Comparison of ENCODE assay signal across 1 cellular context in genomic region chr12:113965951-113966797, GRCh38.
A peak's percentile ranks its signal among the peaks of the same experiment; 100 is the strongest.
TF ChIP-seq lines count a peak whose summit lies in the region.

Gene RBM19 (minus strand): TSS chr12:113966325. CDS start chr12:113966227, 98 bp downstream.

TF ChIP-seq in K562, 482 proteins besides CTCF, POLR2A, EP300 and RAD21 (continued from another document):
- TF ChIP-seq, protein P1, sequence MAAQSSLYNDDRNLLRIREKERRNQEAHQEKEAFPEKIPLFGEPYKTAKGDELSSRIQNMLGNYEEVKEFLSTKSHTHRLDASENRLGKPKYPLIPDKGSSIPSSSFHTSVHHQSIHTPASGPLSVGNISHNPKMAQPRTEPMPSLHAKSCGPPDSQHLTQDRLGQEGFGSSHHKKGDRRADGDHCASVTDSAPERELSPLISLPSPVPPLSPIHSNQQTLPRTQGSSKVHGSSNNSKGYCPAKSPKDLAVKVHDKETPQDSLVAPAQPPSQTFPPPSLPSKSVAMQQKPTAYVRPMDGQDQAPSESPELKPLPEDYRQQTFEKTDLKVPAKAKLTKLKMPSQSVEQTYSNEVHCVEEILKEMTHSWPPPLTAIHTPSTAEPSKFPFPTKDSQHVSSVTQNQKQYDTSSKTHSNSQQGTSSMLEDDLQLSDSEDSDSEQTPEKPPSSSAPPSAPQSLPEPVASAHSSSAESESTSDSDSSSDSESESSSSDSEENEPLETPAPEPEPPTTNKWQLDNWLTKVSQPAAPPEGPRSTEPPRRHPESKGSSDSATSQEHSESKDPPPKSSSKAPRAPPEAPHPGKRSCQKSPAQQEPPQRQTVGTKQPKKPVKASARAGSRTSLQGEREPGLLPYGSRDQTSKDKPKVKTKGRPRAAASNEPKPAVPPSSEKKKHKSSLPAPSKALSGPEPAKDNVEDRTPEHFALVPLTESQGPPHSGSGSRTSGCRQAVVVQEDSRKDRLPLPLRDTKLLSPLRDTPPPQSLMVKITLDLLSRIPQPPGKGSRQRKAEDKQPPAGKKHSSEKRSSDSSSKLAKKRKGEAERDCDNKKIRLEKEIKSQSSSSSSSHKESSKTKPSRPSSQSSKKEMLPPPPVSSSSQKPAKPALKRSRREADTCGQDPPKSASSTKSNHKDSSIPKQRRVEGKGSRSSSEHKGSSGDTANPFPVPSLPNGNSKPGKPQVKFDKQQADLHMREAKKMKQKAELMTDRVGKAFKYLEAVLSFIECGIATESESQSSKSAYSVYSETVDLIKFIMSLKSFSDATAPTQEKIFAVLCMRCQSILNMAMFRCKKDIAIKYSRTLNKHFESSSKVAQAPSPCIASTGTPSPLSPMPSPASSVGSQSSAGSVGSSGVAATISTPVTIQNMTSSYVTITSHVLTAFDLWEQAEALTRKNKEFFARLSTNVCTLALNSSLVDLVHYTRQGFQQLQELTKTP (IDR thresholded peaks at IDR 0.05; ENCODE audit: low read depth in 1 of 2, partially characterized antibody in 2 of 2), result peak in 1 of 2 experiments; percentile 81
- no peak for TF ChIP-seq ZNF511 (CRISPR knock-in tag; IDR thresholded peaks at IDR 0.05)
- TF ChIP-seq NFRKB (IDR thresholded peaks at IDR 0.05; ENCODE audit: low read depth), result no peak; the same call in 1 of the 2 replicates
- peak; percentile 80 for TF ChIP-seq MEIS2 (IDR thresholded peaks at IDR 0.05; ENCODE audit: partially characterized antibody)
- TF ChIP-seq ESRRA (IDR thresholded peaks at IDR 0.05; ENCODE audit: borderline replicate concordance, low read depth), result peak; percentile 55; the same call in 1 of the 2 replicates
- TF ChIP-seq CTCFL (IDR thresholded peaks at IDR 0.05; ENCODE audit: borderline replicate concordance, insufficient read depth, low read depth, low read length, poor library complexity, severe bottlenecking), result peak; percentile 90
- peak; percentile 59; the same call in 1 of the 2 replicates for TF ChIP-seq MYNN (IDR thresholded peaks at IDR 0.05)
- no peak for TF ChIP-seq MYNN (CRISPR knock-in tag; IDR thresholded peaks at IDR 0.05)
- peak; percentile 40 to 61; a peak in 1 of 4 replicates for TF ChIP-seq TEAD1 (CRISPR knock-in tag; IDR thresholded peaks at IDR 0.05)
- TF ChIP-seq SP1 (CRISPR knock-in tag; IDR thresholded peaks at IDR 0.05), result peak; percentile 80
- no peak for TF ChIP-seq FOXA3 (CRISPR knock-in tag; conservative IDR thresholded peaks at IDR 0.05 in 1 of 2, IDR thresholded peaks at IDR 0.05 in 1 of 2)
- no peak for TF ChIP-seq E2F3 (CRISPR knock-in tag; IDR thresholded peaks at IDR 0.05)
- TF ChIP-seq L3MBTL2 (IDR thresholded peaks at IDR 0.05), result peak; percentile 86
- peak; percentile 91 for TF ChIP-seq RBFOX2 (IDR thresholded peaks at IDR 0.05; ENCODE audit: low read depth, low read length)
- TF ChIP-seq SIX5 (IDR thresholded peaks at IDR 0.05; ENCODE audit: borderline replicate concordance in 1 of 2, insufficient read depth in 1 of 2, low read depth in 1 of 2, low read length in 2 of 2), result no peak
- no peak for TF ChIP-seq ZBTB17 (CRISPR knock-in tag; IDR thresholded peaks at IDR 0.05)
- TF ChIP-seq SUPT5H (IDR thresholded peaks at IDR 0.05), result peak; percentile 62
- TF ChIP-seq, protein P2, sequence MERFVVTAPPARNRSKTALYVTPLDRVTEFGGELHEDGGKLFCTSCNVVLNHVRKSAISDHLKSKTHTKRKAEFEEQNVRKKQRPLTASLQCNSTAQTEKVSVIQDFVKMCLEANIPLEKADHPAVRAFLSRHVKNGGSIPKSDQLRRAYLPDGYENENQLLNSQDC (CRISPR knock-in tag; IDR thresholded peaks at IDR 0.05), result no peak
- TF ChIP-seq POLR2H (tag; IDR thresholded peaks at IDR 0.05; ENCODE audit: low read depth), result peak; percentile 71
- TF ChIP-seq ZNF639 (CRISPR knock-in tag; conservative IDR thresholded peaks at IDR 0.05 in 1 of 2, IDR thresholded peaks at IDR 0.05 in 1 of 2), result peak in 1 of 2 experiments; percentile 63; a peak in 2 of 4 replicates
- peak; percentile 81 for TF ChIP-seq CBFA2T2 (conservative IDR thresholded peaks at IDR 0.05)
- peak; percentile 96 for TF ChIP-seq RAD51 (IDR thresholded peaks at IDR 0.05; ENCODE audit: borderline replicate concordance, low read depth)
- TF ChIP-seq MTA1 (IDR thresholded peaks at IDR 0.05; ENCODE audit: borderline replicate concordance), result no peak
- TF ChIP-seq CREM (IDR thresholded peaks at IDR 0.05; ENCODE audit: low read depth), result peak; percentile 85
- peak; percentile 9; the same call in 1 of the 2 replicates for TF ChIP-seq LCOR (CRISPR knock-in tag; IDR thresholded peaks at IDR 0.05)
- TF ChIP-seq POLR2B (IDR thresholded peaks at IDR 0.05; ENCODE audit: low read depth, partially characterized antibody), result peak; percentile 43
- peak; percentile 99 to 100 for TF ChIP-seq SIN3A (IDR thresholded peaks at IDR 0.05; ENCODE audit: borderline replicate concordance in 2 of 2, control insufficient read depth in 1 of 2, low read depth in 2 of 2, low read length in 2 of 2)
- TF ChIP-seq ZNF121 (CRISPR knock-in tag; conservative IDR thresholded peaks at IDR 0.05), result peak; percentile 48
- no peak for TF ChIP-seq NFIX (CRISPR knock-in tag; IDR thresholded peaks at IDR 0.05; ENCODE audit: low read depth)
- TF ChIP-seq KDM4B (IDR thresholded peaks at IDR 0.05; ENCODE audit: borderline replicate concordance in 2 of 2, low read depth in 1 of 2), result peak in 1 of 2 experiments; percentile 80; a peak in 1 of 4 replicates
- TF ChIP-seq E2F8 (IDR thresholded peaks at IDR 0.05; ENCODE audit: low read depth, partially characterized antibody), result peak; percentile 75
- TF ChIP-seq FOXK2 (conservative IDR thresholded peaks at IDR 0.05 in 1 of 2, IDR thresholded peaks at IDR 0.05 in 1 of 2; ENCODE audit: low read depth in 2 of 2), result peak; percentile 87 to 93
- TF ChIP-seq JUN (IDR thresholded peaks at IDR 0.05; ENCODE audit: borderline replicate concordance, low read depth, low read length), result peak; percentile 90; the same call in 1 of the 2 replicates
- TF ChIP-seq JUN (CRISPR knock-in tag; IDR thresholded peaks at IDR 0.05; ENCODE audit: borderline replicate concordance), result no peak
- TF ChIP-seq, protein P3, sequence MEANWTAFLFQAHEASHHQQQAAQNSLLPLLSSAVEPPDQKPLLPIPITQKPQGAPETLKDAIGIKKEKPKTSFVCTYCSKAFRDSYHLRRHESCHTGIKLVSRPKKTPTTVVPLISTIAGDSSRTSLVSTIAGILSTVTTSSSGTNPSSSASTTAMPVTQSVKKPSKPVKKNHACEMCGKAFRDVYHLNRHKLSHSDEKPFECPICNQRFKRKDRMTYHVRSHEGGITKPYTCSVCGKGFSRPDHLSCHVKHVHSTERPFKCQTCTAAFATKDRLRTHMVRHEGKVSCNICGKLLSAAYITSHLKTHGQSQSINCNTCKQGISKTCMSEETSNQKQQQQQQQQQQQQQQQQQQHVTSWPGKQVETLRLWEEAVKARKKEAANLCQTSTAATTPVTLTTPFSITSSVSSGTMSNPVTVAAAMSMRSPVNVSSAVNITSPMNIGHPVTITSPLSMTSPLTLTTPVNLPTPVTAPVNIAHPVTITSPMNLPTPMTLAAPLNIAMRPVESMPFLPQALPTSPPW (CRISPR knock-in tag; IDR thresholded peaks at IDR 0.05), result peak; percentile 61
- peak; percentile 55 for TF ChIP-seq JUND (IDR thresholded peaks at IDR 0.05; ENCODE audit: borderline replicate concordance, low read depth, low read length)
- TF ChIP-seq JUND (tag; IDR thresholded peaks at IDR 0.05; ENCODE audit: borderline replicate concordance, low read depth, low read length), result peak; percentile 20; the same call in 1 of the 3 replicates
- TF ChIP-seq, protein P4, sequence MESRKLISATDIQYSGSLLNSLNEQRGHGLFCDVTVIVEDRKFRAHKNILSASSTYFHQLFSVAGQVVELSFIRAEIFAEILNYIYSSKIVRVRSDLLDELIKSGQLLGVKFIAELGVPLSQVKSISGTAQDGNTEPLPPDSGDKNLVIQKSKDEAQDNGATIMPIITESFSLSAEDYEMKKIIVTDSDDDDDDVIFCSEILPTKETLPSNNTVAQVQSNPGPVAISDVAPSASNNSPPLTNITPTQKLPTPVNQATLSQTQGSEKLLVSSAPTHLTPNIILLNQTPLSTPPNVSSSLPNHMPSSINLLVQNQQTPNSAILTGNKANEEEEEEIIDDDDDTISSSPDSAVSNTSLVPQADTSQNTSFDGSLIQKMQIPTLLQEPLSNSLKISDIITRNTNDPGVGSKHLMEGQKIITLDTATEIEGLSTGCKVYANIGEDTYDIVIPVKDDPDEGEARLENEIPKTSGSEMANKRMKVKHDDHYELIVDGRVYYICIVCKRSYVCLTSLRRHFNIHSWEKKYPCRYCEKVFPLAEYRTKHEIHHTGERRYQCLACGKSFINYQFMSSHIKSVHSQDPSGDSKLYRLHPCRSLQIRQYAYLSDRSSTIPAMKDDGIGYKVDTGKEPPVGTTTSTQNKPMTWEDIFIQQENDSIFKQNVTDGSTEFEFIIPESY (CRISPR knock-in tag; IDR thresholded peaks at IDR 0.05), result peak; percentile 47; the same call in 1 of the 2 replicates
- no peak for TF ChIP-seq TEAD4 (IDR thresholded peaks at IDR 0.05; ENCODE audit: low read length)
- no peak for TF ChIP-seq TEAD4 (CRISPR knock-in tag; IDR thresholded peaks at IDR 0.05; ENCODE audit: borderline replicate concordance)
- TF ChIP-seq RNF2 (IDR thresholded peaks at IDR 0.05), result 0 out of 2 replicates have a peak, but pooled peaks have one; percentile 17
- TF ChIP-seq, protein P5, sequence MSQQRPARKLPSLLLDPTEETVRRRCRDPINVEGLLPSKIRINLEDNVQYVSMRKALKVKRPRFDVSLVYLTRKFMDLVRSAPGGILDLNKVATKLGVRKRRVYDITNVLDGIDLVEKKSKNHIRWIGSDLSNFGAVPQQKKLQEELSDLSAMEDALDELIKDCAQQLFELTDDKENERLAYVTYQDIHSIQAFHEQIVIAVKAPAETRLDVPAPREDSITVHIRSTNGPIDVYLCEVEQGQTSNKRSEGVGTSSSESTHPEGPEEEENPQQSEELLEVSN (IDR thresholded peaks at IDR 0.05; ENCODE audit: borderline replicate concordance in 1 of 2, extremely low read depth in 1 of 2, insufficient read depth in 1 of 2, insufficient read length in 1 of 2, low read depth in 1 of 2, low read length in 1 of 2, poor library complexity in 1 of 2, severe bottlenecking in 1 of 2), result peak; percentile 35 to 85
- TF ChIP-seq MXI1 (IDR thresholded peaks at IDR 0.05; ENCODE audit: low read depth, low read length), result peak; percentile 99
- no peak for TF ChIP-seq SMAD3 (CRISPR knock-in tag; conservative IDR thresholded peaks at IDR 0.05)
- no peak for TF ChIP-seq MAFF (IDR thresholded peaks at IDR 0.05; ENCODE audit: low read length)
- TF ChIP-seq ZNF766 (CRISPR knock-in tag; conservative IDR thresholded peaks at IDR 0.05), result no peak
